Comparison of ENCODE assay signal across 8 cellular contexts in genomic region chr3:157160652-157161480, GRCh38. TPM values are rescaled to one million over a fixed set of nuclear protein-coding genes. Genes with fewer than 3 reads are reported as not detected.
DNase-seq lines count a peak whose midpoint lies in the region; ATAC-seq and TF ChIP-seq lines count a peak whose summit lies in the region.

No MANE protein-coding gene starts in this region.

- RAD21 ChIA-PET in HCT116 (lab: Charles Lee; ENCODE audit: low non-redundant PET in 1 of 2, low total read pairs in 2 of 2, uncharacterized antibody in 2 of 2, unreplicated experiment in 2 of 2): no interaction called here

- no peaks in the 10 kb centered on the region for H3K27me3 ChIP-seq in HCT116 (ENCODE audit: insufficient read depth, low read length)
- peaks cover 5% of the 10 kb centered on the region for H3K27me3 ChIP-seq in Loucy (ENCODE audit: insufficient read depth, low read length, poor library complexity, severe bottlenecking)
- no peaks in the 10 kb centered on the region for H3K27me3 ChIP-seq in SU-DHL-6 (ENCODE audit: low read length)
- H3K27me3 ChIP-seq in mammary epithelial cell (ENCODE audit: insufficient read depth, low read length): no peaks in the 10 kb centered on the region

- H3F3A ChIP-seq in Loucy (ENCODE audit: low read depth) (no peaks in the 10 kb centered on the region), SU-DHL-6 (ENCODE audit: insufficient read depth) (peaks cover 19% of the 10 kb centered on the region)

- TSS peak; percentile 95 for BruUV-seq in HCT116 (replicated peaks; lab: Mats Ljungman, UMichigan)
- TSS peak; percentile 83 for BruUV-seq in mammary epithelial cell (replicated peaks; lab: Mats Ljungman, UMichigan)

- dilution Hi-C loops in mammary epithelial cell (cut with HindIII; ENCODE audit: low sequenced_read_pairs): no loop called here

- WGBS in mammary epithelial cell (ENCODE audit: low coverage, missing lambda C conversion rate): 2% methylated on average over 17 of the region's 22 CpGs

- POLR2A ChIA-PET in HCT116 (lab: Charles Lee): interaction anchor here (0.9 to 7.3 kb wide), 12 partner anchors 8 to 606 kb away, joined by 3 to 128 read pairs (median 5); partner anchors contain the start of gene SSR3

- no peaks in the 10 kb centered on the region for H3K9me2 ChIP-seq in HCT116 (ENCODE audit: insufficient read depth)
- no peaks in the 10 kb centered on the region for H3K9me2 ChIP-seq in Loucy (replicated peaks; ENCODE audit: low read depth, low read length)
- H3K9me2 ChIP-seq in SU-DHL-6 (replicated peaks; ENCODE audit: insufficient read depth, low read length): no peaks in the 10 kb centered on the region

- peak overlapping the region; percentile 81 to 88 for H3K4me3 ChIP-seq in HCT116 (replicated peaks in 1 of 2; ENCODE audit: low read depth in 1 of 2, low read length in 2 of 2)
- peak overlapping the region; percentile 98 for H3K4me3 ChIP-seq in Loucy (ENCODE audit: low read length, poor library complexity, severe bottlenecking)
- H3K4me3 ChIP-seq in SU-DHL-6 (ENCODE audit: insufficient read depth, low read length, poor library complexity, severe bottlenecking): peak overlapping the region; percentile 67
- H3K4me3 ChIP-seq in mammary epithelial cell (replicated peaks in 1 of 3; ENCODE audit: insufficient read depth in 1 of 3, low read depth in 2 of 3, low read length in 3 of 3): peak overlapping the region; percentile 40 to 98 (median 96)

- intact Hi-C loops in HCT116 (cut with micrococcal nuclease) (loop anchor here (1.0 kb wide), 1 partner anchor 14 kb away; no protein-coding TSS in a partner anchor), mammary epithelial cell (cut with micrococcal nuclease) (loop anchor here (1.0 to 5.0 kb wide), 3 partner anchors 14 to 276 kb away; partner anchors contain the start of gene PTX3)

- no peak for TF ChIP-seq RAD21 in HCT116 (IDR thresholded peaks at IDR 0.05; ENCODE audit: low read depth)

- TF ChIP-seq POLR2A in HCT116 (IDR thresholded peaks at IDR 0.05; ENCODE audit: borderline replicate concordance, extremely low read depth, insufficient read depth, insufficient read length): no peak

- peak; percentile 56 for ATAC-seq in HCT116

- peak overlapping the region; percentile 86 for H3K4me2 ChIP-seq in HCT116 (ENCODE audit: low read length)
- peak overlapping the region; percentile 85 for H3K4me2 ChIP-seq in Loucy (ENCODE audit: low read depth, low read length, poor library complexity, severe bottlenecking)
- H3K4me2 ChIP-seq in SU-DHL-6 (ENCODE audit: low read depth, low read length, poor library complexity, severe bottlenecking): peak overlapping the region; percentile 90
- peak overlapping the region; percentile 87 for H3K4me2 ChIP-seq in mammary epithelial cell (ENCODE audit: insufficient read depth, low read depth, low read length)

- H2AFZ ChIP-seq in HCT116 (ENCODE audit: low read depth, low read length, poor library complexity, severe bottlenecking) (no peak overlapping the region), Loucy (ENCODE audit: low read length) (peak overlapping the region; percentile 84), SU-DHL-6 (ENCODE audit: low read depth, low read length, severe bottlenecking) (peak overlapping the region; percentile 82), mammary epithelial cell (ENCODE audit: low read depth, low read length) (peak overlapping the region; percentile 74)

- peak; percentile 54 for DNase-seq in NCI-H1436 (lab: John Stamatoyannopoulos, UW)
- DNase-seq in NCI-H1436 treated with DMSO at 0.1 percent for 48 hours (lab: John Stamatoyannopoulos, UW): no peak
- peak; percentile 53 for DNase-seq in HCT116 (ENCODE audit: low read depth, low spot score)
- peak; percentile 97 for DNase-seq in mammary epithelial cell
- DNase-seq in islet precursor cell: peak; percentile 74
- peak; percentile 75 for DNase-seq in stimulated activated CD4-positive, alpha-beta T cell treated with anti-CD3 and anti-CD28 coated beads, Interleukin-15, amount 100 ng/mL, for 24 hours

- in situ Hi-C loops in mammary epithelial cell (cut with MboI; ENCODE audit: low sequenced_read_pairs in 2 of 2): no loop called here

- peak overlapping the region; percentile 80 for H3K27ac ChIP-seq in HCT116 (ENCODE audit: low read depth, low read length)
- H3K27ac ChIP-seq in SU-DHL-6 (ENCODE audit: low read depth, low read length): peak overlapping the region; percentile 83
- peak overlapping the region; percentile 98 for H3K27ac ChIP-seq in mammary epithelial cell (ENCODE audit: insufficient read depth, low read depth, low read length)

- H4K20me1 ChIP-seq in HCT116 (ENCODE audit: insufficient read depth) (peaks cover 33% of the 10 kb centered on the region; the same call in 1 of the 2 replicates), Loucy (ENCODE audit: insufficient read depth, low read length, poor library complexity, severe bottlenecking) (peaks cover 39% of the 10 kb centered on the region), SU-DHL-6 (ENCODE audit: low read depth, low read length) (peaks cover 33% of the 10 kb centered on the region), mammary epithelial cell (ENCODE audit: insufficient read depth, low read length) (peaks cover 17% of the 10 kb centered on the region)

- H3K9me3 ChIP-seq in HCT116 (ENCODE audit: control insufficient read depth in 1 of 2, insufficient read depth in 1 of 2, low read depth in 1 of 2, low read length in 2 of 2): no peaks in the 10 kb centered on the region
- H3K9me3 ChIP-seq in Loucy (ENCODE audit: insufficient read depth, low read depth, low read length): no peaks in the 10 kb centered on the region
- no peaks in the 10 kb centered on the region for H3K9me3 ChIP-seq in SU-DHL-6 (ENCODE audit: insufficient read depth, low read length)
- H3K9me3 ChIP-seq in mammary epithelial cell (replicated peaks; ENCODE audit: insufficient read depth, low read length): no peaks in the 10 kb centered on the region

- peaks cover 11 to 21% of the 10 kb centered on the region in 2 experiments for H3K4me1 ChIP-seq in HCT116 (ENCODE audit: control insufficient read depth in 1 of 2, insufficient read depth in 2 of 2, low read length in 2 of 2)
- H3K4me1 ChIP-seq in Loucy (ENCODE audit: insufficient read depth, low read length, poor library complexity, severe bottlenecking): peaks cover 28% of the 10 kb centered on the region
- H3K4me1 ChIP-seq in mammary epithelial cell (ENCODE audit: insufficient read depth, low read length): peaks cover 23% of the 10 kb centered on the region

- peaks cover 41% of the 10 kb centered on the region for H3K79me2 ChIP-seq in HCT116 (ENCODE audit: insufficient read depth, low read length)
- H3K79me2 ChIP-seq in Loucy (ENCODE audit: insufficient read depth, low read length): peaks cover 58% of the 10 kb centered on the region
- H3K79me2 ChIP-seq in SU-DHL-6 (ENCODE audit: insufficient read depth, low read length): peaks cover 46% of the 10 kb centered on the region
- peaks cover 44% of the 10 kb centered on the region for H3K79me2 ChIP-seq in mammary epithelial cell (ENCODE audit: insufficient read depth, low read length)

- peaks cover 29 to 34% of the 10 kb centered on the region in 2 experiments for H3K36me3 ChIP-seq in HCT116 (ENCODE audit: control insufficient read depth in 1 of 2, insufficient read depth in 2 of 2, low read length in 2 of 2)
- peaks cover 31% of the 10 kb centered on the region for H3K36me3 ChIP-seq in Loucy (ENCODE audit: insufficient read depth, low read length)
- peaks cover 33% of the 10 kb centered on the region for H3K36me3 ChIP-seq in SU-DHL-6 (ENCODE audit: low read length)
- peaks cover 23% of the 10 kb centered on the region for H3K36me3 ChIP-seq in mammary epithelial cell (ENCODE audit: insufficient read depth, low read length)

- TF ChIP-seq CTCF in HCT116 (IDR thresholded peaks at IDR 0.05 in 2 of 3, conservative IDR thresholded peaks at IDR 0.05 in 1 of 3; ENCODE audit: borderline replicate concordance in 1 of 3, insufficient read depth in 1 of 3, low read depth in 2 of 3, low read length in 2 of 3): no peak
- TF ChIP-seq CTCF in Loucy (conservative IDR thresholded peaks at IDR 0.05; ENCODE audit: low read length): no peak
- no peak for TF ChIP-seq CTCF in SU-DHL-6 (IDR thresholded peaks at IDR 0.05; ENCODE audit: insufficient read depth, low read length, poor library complexity, severe bottlenecking)
- TF ChIP-seq CTCF in mammary epithelial cell (conservative IDR thresholded peaks at IDR 0.05 in 1 of 2, IDR thresholded peaks at IDR 0.05 in 1 of 2; ENCODE audit: extremely low read depth in 1 of 2, insufficient read depth in 1 of 2, low read depth in 1 of 2, low read length in 2 of 2): no peak

- H3K9ac ChIP-seq in HCT116 (ENCODE audit: low read length) (peak overlapping the region; percentile 96), Loucy (ENCODE audit: low read depth, low read length, poor library complexity, severe bottlenecking) (peak overlapping the region; percentile 99), SU-DHL-6 (ENCODE audit: low read length) (peak overlapping the region; percentile 94), mammary epithelial cell (ENCODE audit: insufficient read depth, low read length) (peak overlapping the region; percentile 93)

- CTCF ChIA-PET in HCT116 (lab: Charles Lee): interaction anchor here (1.0 to 1.5 kb wide), 3 partner anchors 11 to 41 kb away, joined by 3 to 5 read pairs (median 3); no protein-coding TSS in a partner anchor
- CTCF ChIA-PET in mammary epithelial cell (lab: Charles Lee; ENCODE audit: low non-redundant PET): interaction anchor here (0.7 kb wide), 1 partner anchor 15 kb away, joined by 4 read pairs; no protein-coding TSS in a partner anchor

TF ChIP-seq in HCT116, 20 proteins besides CTCF, POLR2A, EP300 and RAD21:
- peak; percentile 86 for TF ChIP-seq CEBPB (IDR thresholded peaks at IDR 0.05; ENCODE audit: low read depth)
- TF ChIP-seq POLR2AphosphoS5 (IDR thresholded peaks at IDR 0.05; ENCODE audit: low read depth, low read length): no peak
TF ChIP-seq in HCT116: peak in this region for 1.

RNA-seq across cellular contexts. Expression of gene CCNL1, which starts 0.9 kb away (rescaled TPM):
- total RNA-seq in HCT116 (2021; ENCODE audit: unreplicated experiment) (96.7 TPM), mammary epithelial cell (100 to 1,000 TPM; 127 to 130 TPM)
- polyA plus RNA-seq in HCT116 (2012): 88.6 and 111 TPM in 2 replicates
- polyA plus RNA-seq in mammary epithelial cell: 42.7 TPM
- 37.7 TPM for polyA minus RNA-seq in mammary epithelial cell
